Comparison of ENCODE assay signal across 8 cellular contexts in genomic region chr5:104179057-104179456, GRCh38.
A peak's percentile ranks its signal among the peaks of the same experiment; 100 is the strongest.
DNase-seq lines count a peak whose midpoint lies in the region; ATAC-seq, FAIRE-seq and TF ChIP-seq lines count a peak whose summit lies in the region.

No MANE protein-coding gene starts in this region.

- H3K27me3 ChIP-seq in H7 (ENCODE audit: control insufficient read depth, insufficient read depth, low read length) (no peaks in the 10 kb centered on the region), adrenal gland (no peaks in the 10 kb centered on the region)

- WGBS in adrenal gland, 4 donors: 50 to 58% (median 54%) methylated on average over 8 of the region's 8 CpGs

- intact Hi-C loops in adrenal gland (cut with DNase I) (no loop called here), kidney (cut with DNase I) (no loop called here)

- H3K4me1 ChIP-seq in adrenal gland (replicated peaks in 1 of 2): no peaks in the 10 kb centered on the region
- no peaks in the 10 kb centered on the region for H3K4me1 ChIP-seq in kidney (ENCODE audit: control insufficient read depth in 1 of 2, insufficient read depth in 1 of 2, low read depth in 1 of 2, low read length in 2 of 2)

- H3K27ac ChIP-seq in adrenal gland (no peak overlapping the region), kidney (ENCODE audit: low read depth in 2 of 2, low read length in 2 of 2) (no peak overlapping the region)

- ATAC-seq in HG03139 (IDR thresholded peaks at IDR 0.05; ENCODE audit: unreplicated experiment): no peak

- peak; percentile 28 to 82 (median 61) for TF ChIP-seq CTCF in adrenal gland (IDR thresholded peaks at IDR 0.05)
- TF ChIP-seq CTCF in kidney (IDR thresholded peaks at IDR 0.05; ENCODE audit: borderline replicate concordance, extremely low read depth, insufficient read depth): peak; percentile 52

- H3K9me3 ChIP-seq in adrenal gland (replicated peaks in 1 of 3) (no peaks in the 10 kb centered on the region), kidney (ENCODE audit: control insufficient read depth in 1 of 2, low read length in 2 of 2) (peaks cover 0 to 16% of the 10 kb centered on the region in 2 donors)

- DNase-seq in NCI-H2227 (lab: John Stamatoyannopoulos, UW; ENCODE audit: unreplicated experiment) (peak; percentile 7), NCI-H2227 treated with DMSO at 0.1 percent for 48 hours (lab: John Stamatoyannopoulos, UW) (no peak), H7 (peak; percentile 16), NCI-H1694 (lab: John Stamatoyannopoulos, UW) (peak; percentile 24), adrenal gland (peak; percentile 32 to 75 (median 71)), kidney (no peak), NCI-H146 (lab: John Stamatoyannopoulos, UW) (no peak)

- no peak for TF ChIP-seq POLR2A in adrenal gland (IDR thresholded peaks at IDR 0.05)

- H3K36me3 ChIP-seq in H7 (replicated peaks; ENCODE audit: control insufficient read depth, insufficient read depth, low read length) (no peaks in the 10 kb centered on the region), adrenal gland (replicated peaks in 1 of 2) (no peaks in the 10 kb centered on the region), kidney (ENCODE audit: control insufficient read depth in 1 of 2, insufficient read depth in 2 of 2, low read length in 2 of 2) (no peaks in the 10 kb centered on the region)

- FAIRE-seq in kidney (lab: Jason Lieb, UNC): no peak

- H3K9ac ChIP-seq in kidney (ENCODE audit: low read length in 2 of 2): no peak overlapping the region

- no peak overlapping the region for H3K4me3 ChIP-seq in H7 (ENCODE audit: insufficient read depth, low read depth, low read length)
- no peak overlapping the region for H3K4me3 ChIP-seq in adrenal gland
- H3K4me3 ChIP-seq in kidney (ENCODE audit: low read length in 2 of 2): no peak overlapping the region

Comparison
In these comparisons a context has a peak if more than half of its experiments do, and no peak if none do; other contexts are left out.
1. DNase-seq: peak in NCI-H2227 (single experiment), H7 (single experiment), NCI-H1694 (single experiment) and adrenal gland (7 of 7); none in NCI-H2227 treated with DMSO at 0.1 percent for 48 hours (single experiment), kidney (single experiment) and NCI-H146 (single experiment).